In genomic region chr6:41767112-41767946, GRCh38 we compare ENCODE assay signal across 9 cellular contexts. TPM values are rescaled to one million over a fixed set of nuclear protein-coding genes. Genes with fewer than 3 reads are reported as not detected.
DNase-seq lines count a peak whose midpoint lies in the region; ATAC-seq and TF ChIP-seq lines count a peak whose summit lies in the region.
"Had no signal": no experiment of that assay in that cellular context is flagged by ENCODE, and none has a peak within 500 bp of the region (broad histone marks: within the 10 kb centered on the region; RNA-seq: fewer than 3 reads in every experiment).

No MANE protein-coding gene starts in this region.

- H3K4me3 ChIP-seq in RWPE2 (ENCODE audit: severe bottlenecking) = no peak overlapping the region
- H3K4me3 ChIP-seq in skeletal muscle tissue (ENCODE audit: low read length in 3 of 3) = no peak overlapping the region

- peaks cover 10% of the 10 kb centered on the region for H3K36me3 Mint-ChIP-seq in activated T-helper 17 cell treated with anti-CD3 and anti-CD28 coated beads, Interleukin-2, amount 50 U/mL, for 72 hours (ENCODE audit: low read depth)

- no peaks in the 10 kb centered on the region for H3K9me3 ChIP-seq in RWPE2 (ENCODE audit: severe bottlenecking)
- H3K9me3 ChIP-seq in skeletal muscle tissue (ENCODE audit: control insufficient read depth in 3 of 3, low read length in 3 of 3) = no peaks in the 10 kb centered on the region

- no peak for TF ChIP-seq CTCF in RWPE2 (IDR thresholded peaks at IDR 0.05; ENCODE audit: poor library complexity, severe bottlenecking)

- peaks cover 7% of the 10 kb centered on the region; the same call in 1 of the 2 replicates for H3K36me3 ChIP-seq in RWPE2 (ENCODE audit: low read depth)
- peaks cover 17 to 20% (median 20%) of the 10 kb centered on the region in 3 donors for H3K36me3 ChIP-seq in skeletal muscle tissue (ENCODE audit: control insufficient read depth in 3 of 3, insufficient read depth in 3 of 3, low read length in 3 of 3)

- ATAC-seq in RWPE2 (ENCODE audit: low read depth) (peak; percentile 86), HG02798 (IDR thresholded peaks at IDR 0.05; ENCODE audit: poor library complexity, unreplicated experiment) (no peak)
- ATAC-seq in activated T-helper 17 cell treated with anti-CD3 and anti-CD28 coated beads, Interleukin-2, amount 50 U/mL, for 72 hours (replicated peaks) = no peak

- H3K4me1 Mint-ChIP-seq in activated T-helper 17 cell treated with anti-CD3 and anti-CD28 coated beads, Interleukin-2, amount 50 U/mL, for 72 hours = no peaks in the 10 kb centered on the region

- no peak overlapping the region for H3K4me3 Mint-ChIP-seq in activated T-helper 17 cell treated with anti-CD3 and anti-CD28 coated beads, Interleukin-2, amount 50 U/mL, for 72 hours

- H3K27ac ChIP-seq in RWPE2 (ENCODE audit: poor library complexity, severe bottlenecking) (no peak overlapping the region), skeletal muscle tissue (ENCODE audit: low read depth, low read length) (no peak overlapping the region)

- peaks cover 7% of the 10 kb centered on the region for H3K4me1 ChIP-seq in RWPE2 (ENCODE audit: insufficient read depth, poor library complexity, severe bottlenecking)
- peaks cover 4 to 9% (median 5%) of the 10 kb centered on the region in 3 donors for H3K4me1 ChIP-seq in skeletal muscle tissue (ENCODE audit: control insufficient read depth in 3 of 3, insufficient read depth in 3 of 3, low read length in 3 of 3)

- no peaks in the 10 kb centered on the region for H3K27me3 Mint-ChIP-seq in activated T-helper 17 cell treated with anti-CD3 and anti-CD28 coated beads, Interleukin-2, amount 50 U/mL, for 72 hours

- no peaks in the 10 kb centered on the region for H3K9me3 Mint-ChIP-seq in activated T-helper 17 cell treated with anti-CD3 and anti-CD28 coated beads, Interleukin-2, amount 50 U/mL, for 72 hours

- no peak overlapping the region for H3K27ac Mint-ChIP-seq in activated T-helper 17 cell treated with anti-CD3 and anti-CD28 coated beads, Interleukin-2, amount 50 U/mL, for 72 hours

- H3K27me3 ChIP-seq in RWPE2 (ENCODE audit: insufficient read depth, poor library complexity, severe bottlenecking) (no peaks in the 10 kb centered on the region), skeletal muscle tissue (ENCODE audit: control insufficient read depth in 3 of 3, insufficient read depth in 3 of 3, low read length in 3 of 3) (no peaks in the 10 kb centered on the region)

- H3K9ac ChIP-seq in skeletal muscle tissue (ENCODE audit: low read depth in 1 of 3, low read length in 3 of 3) = peak overlapping the region in 2 of 3 donors; percentile 20 to 33

- DNase-seq in H4 (ENCODE audit: low spot score) = peak; percentile 91
- no peak for DNase-seq in RWPE2 (ENCODE audit: low spot score)
- peak; percentile 54 for DNase-seq in fibroblast of the conjunctiva (ENCODE audit: low read depth)
- DNase-seq in NCI-H128 (lab: John Stamatoyannopoulos, UW; ENCODE audit: unreplicated experiment) = no peak
- no peak for DNase-seq in NCI-H1092 (lab: John Stamatoyannopoulos, UW)
- DNase-seq: hypothalamus had no signal

RNA-seq across cellular contexts. Expression of gene FRS3, which starts 12.4 kb away (rescaled TPM):
- 0.66 and 1.1 TPM in 2 replicates for total RNA-seq in H4 (2014; rRNA removed; shearing (Covaris generic))
- 1.6 TPM for total RNA-seq in skeletal muscle tissue
- total RNA-seq in activated T-helper 17 cell treated with anti-CD3 and anti-CD28 coated beads, Interleukin-2, amount 50 U/mL, for 72 hours = 1 to 10 TPM; 2.6 to 2.9 TPM

RNA-seq across cellular contexts. Expression of gene PRICKLE4, which starts 13.3 kb away (rescaled TPM):
- not detected in 2 replicates for total RNA-seq in H4 (2014; rRNA removed; shearing (Covaris generic))
- total RNA-seq in skeletal muscle tissue = 2.6 TPM
- total RNA-seq in activated T-helper 17 cell treated with anti-CD3 and anti-CD28 coated beads, Interleukin-2, amount 50 U/mL, for 72 hours = not detected

RNA-seq across cellular contexts. Expression of gene PGC, which starts 20.1 kb away (rescaled TPM):
- total RNA-seq in H4 (2014; rRNA removed; shearing (Covaris generic)) = not detected in 2 replicates
- 0.52 TPM for total RNA-seq in skeletal muscle tissue
- not detected for total RNA-seq in activated T-helper 17 cell treated with anti-CD3 and anti-CD28 coated beads, Interleukin-2, amount 50 U/mL, for 72 hours

RNA-seq across cellular contexts. Expression of gene TOMM6, which starts 20.2 kb away (rescaled TPM):
- total RNA-seq in H4 (2014; rRNA removed; shearing (Covaris generic)) = 222 and 348 TPM in 2 replicates
- total RNA-seq in skeletal muscle tissue = 92.4 TPM
- total RNA-seq in activated T-helper 17 cell treated with anti-CD3 and anti-CD28 coated beads, Interleukin-2, amount 50 U/mL, for 72 hours = 100 to 1,000 TPM; 124 to 320 TPM

RNA-seq across cellular contexts. Expression of gene TFEB, which starts 31.9 kb away (rescaled TPM):
- 1.6 and 9.2 TPM in 2 replicates for total RNA-seq in H4 (2014; rRNA removed; shearing (Covaris generic))
- 7.8 TPM for total RNA-seq in skeletal muscle tissue
- total RNA-seq in activated T-helper 17 cell treated with anti-CD3 and anti-CD28 coated beads, Interleukin-2, amount 50 U/mL, for 72 hours = 10 to 100 TPM in 1 of 2 donors, 1 to 10 TPM in 1; 9.4 to 12.0 TPM

Comparison
In these comparisons a context has a peak if more than half of its experiments do, and no peak if none do; other contexts are left out.
1. DNase-seq: peak in H4 (single experiment) and fibroblast of the conjunctiva (single experiment); none in RWPE2 (single experiment), NCI-H128 (single experiment) and NCI-H1092 (single experiment).